In the genomic region with DNA sequence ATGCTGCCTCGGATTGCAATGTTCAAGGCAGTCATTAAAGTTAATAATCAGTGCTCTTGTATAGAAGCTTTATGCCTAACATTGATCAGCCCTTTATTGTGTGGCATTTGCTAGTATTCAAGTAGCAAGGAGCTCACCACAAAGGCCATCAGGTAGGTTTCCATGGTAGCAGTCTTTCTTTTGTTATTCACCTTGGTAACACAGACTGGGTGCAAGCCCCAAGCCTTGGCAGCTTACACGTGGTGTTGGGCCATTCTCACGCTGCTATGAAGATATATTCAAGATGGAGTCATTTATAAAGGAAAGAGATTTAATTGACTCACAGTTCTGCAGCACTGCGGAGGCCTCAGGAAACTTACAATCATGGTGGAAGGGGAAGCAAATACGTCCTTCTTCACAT, we compare ENCODE assay signal across 24 cellular contexts.
"Had no signal": no experiment of that assay in that cellular context is flagged by ENCODE, and none has a peak within 500 bp of the region (broad histone marks: within the 10 kb centered on the region; RNA-seq: fewer than 3 reads in every experiment).

No MANE protein-coding gene starts in this region.

- ATAC-seq: gastroesophageal sphincter; heart left ventricle; mucosa of descending colon; right lobe of liver; stimulated activated naive CD8-positive, alpha-beta T cell treated with anti-CD3 and anti-CD28 coated beads, Interleukin-15, amount 100 ng/mL, for 72 hours had no signal

- FAIRE-seq: bronchial epithelial cell, endothelial cell of umbilical vein, small intestine had no signal

- H3K4me3 Mint-ChIP-seq: activated naive CD8-positive, alpha-beta T cell; dendritic cell treated with granulocyte-macrophage colony-stimulating factor and Interleukin-4, amounts not matched to agents 40 ng/mL and 50 ng/mL, for 4 days; memory B cell; stimulated activated naive CD8-positive, alpha-beta T cell treated with anti-CD3 and anti-CD28 coated beads, Interleukin-15, amount 100 ng/mL, for 72 hours had no signal

- H3K27ac ChIP-seq: esophagus muscularis mucosa, gastroesophageal sphincter, heart left ventricle, ovary, right lobe of liver, suprapubic skin had no signal

- H3K27me3 ChIP-seq: esophagus muscularis mucosa, gastroesophageal sphincter, heart left ventricle, ovary, right lobe of liver, suprapubic skin had no signal

- H3K36me3 ChIP-seq: esophagus muscularis mucosa, gastroesophageal sphincter, heart left ventricle, ovary, right lobe of liver, suprapubic skin had no signal

- H3K4me3 ChIP-seq: esophagus muscularis mucosa, gastroesophageal sphincter, heart left ventricle, mucosa of descending colon, ovary, right lobe of liver, suprapubic skin had no signal

- H3K4me1 Mint-ChIP-seq: memory B cell; naive B cell; stimulated activated naive CD8-positive, alpha-beta T cell treated with anti-CD3 and anti-CD28 coated beads, Interleukin-15, amount 100 ng/mL, for 72 hours had no signal

- H3K4me1 ChIP-seq: esophagus muscularis mucosa, gastroesophageal sphincter, heart left ventricle, right lobe of liver, suprapubic skin had no signal

- H3K27me3 Mint-ChIP-seq: activated naive CD8-positive, alpha-beta T cell; dendritic cell treated with granulocyte-macrophage colony-stimulating factor and Interleukin-4, amounts not matched to agents 40 ng/mL and 50 ng/mL, for 4 days; memory B cell; naive B cell; stimulated activated naive CD8-positive, alpha-beta T cell treated with anti-CD3 and anti-CD28 coated beads, Interleukin-15, amount 100 ng/mL, for 72 hours had no signal

- H3K9me3 ChIP-seq: esophagus muscularis mucosa, gastroesophageal sphincter, ovary, right lobe of liver, suprapubic skin had no signal

- H3K27ac Mint-ChIP-seq: activated naive CD8-positive, alpha-beta T cell; dendritic cell treated with granulocyte-macrophage colony-stimulating factor and Interleukin-4, amounts not matched to agents 40 ng/mL and 50 ng/mL, for 4 days; memory B cell; naive B cell; stimulated activated naive CD8-positive, alpha-beta T cell treated with anti-CD3 and anti-CD28 coated beads, Interleukin-15, amount 100 ng/mL, for 72 hours had no signal

- DNase-seq: activated CD4-positive, alpha-beta T cell treated with anti-CD3 and anti-CD28 coated beads, Interleukin-2, amount 50 U/mL, for 1 hour; activated CD4-positive, CD25-positive, alpha-beta regulatory T cell treated with anti-CD3 and anti-CD28 coated beads, Interleukin-2, amount 50 U/mL, for 72 hours; activated CD8-positive, alpha-beta memory T cell treated with anti-CD3 and anti-CD28 coated beads for 24 hours; activated CD8-positive, alpha-beta memory T cell treated with anti-CD3 and anti-CD28 coated beads, Interleukin-2, amount 50 U/mL, for 48 hours; activated T-cell treated with anti-CD3 and anti-CD28 coated beads, Interleukin-2, amount 50 U/mL, for 48 hours; effector CD8-positive, alpha-beta T cell; heart left ventricle; mucosa of descending colon; naive B cell; ovary; right lobe of liver; small intestine; stimulated activated CD4-positive, alpha-beta T cell treated with anti-CD3 and anti-CD28 coated beads, Interleukin-15, amount 100 ng/mL, for 24 hours; stimulated activated CD4-positive, alpha-beta T cell treated with anti-CD3 and anti-CD28 coated beads, Interleukin-4, amount 100 ng/mL, for 1 hour; stimulated activated naive CD8-positive, alpha-beta T cell treated with anti-CD3 and anti-CD28 coated beads, Interleukin-15, amount 100 ng/mL, for 72 hours; trophoblast cell had no signal
